ENCODE assay signal across 21 cellular contexts in genomic region chr14:97022741-97023140, GRCh38.
DNase-seq lines count a peak whose midpoint lies in the region; ATAC-seq lines count a peak whose summit lies in the region.
"Had no signal": no experiment of that assay in that cellular context is flagged by ENCODE, and none has a peak within 500 bp of the region (broad histone marks: within the 10 kb centered on the region; RNA-seq: fewer than 3 reads in every experiment).

No MANE protein-coding gene starts in this region.

- peak; percentile 37 for DNase-seq in NCI-H82 (lab: John Stamatoyannopoulos, UW)
- DNase-seq in NCI-H82 treated with DMSO at 0.1 percent for 48 hours (lab: John Stamatoyannopoulos, UW; ENCODE audit: unreplicated experiment) = no peak
- peak; percentile 2 for DNase-seq in LoVo (ENCODE audit: low spot score)
- peak; percentile 75 for DNase-seq in cerebellum (ENCODE audit: low spot score)
- DNase-seq in mesenteric fat pad (ENCODE audit: low spot score) = peak; percentile 55
- DNase-seq in SHP77 (lab: John Stamatoyannopoulos, UW) = no peak
- DNase-seq in stimulated activated naive CD4-positive, alpha-beta T cell treated with Interleukin-2 at 50 U/mL for 16 hours (lab: John Stamatoyannopoulos, UW) = no peak
- DNase-seq: 8988T; ACHN; AML-193; BE2C; CD4-positive, alpha-beta T cell; CD8-positive, alpha-beta memory T cell; DMS 273 treated with DMSO at 0.1 percent for 48 hours; DMS79; EL; GF-D8; GOT3; H7 had no signal

- ATAC-seq in GM18909 (IDR thresholded peaks at IDR 0.05; ENCODE audit: poor library complexity, unreplicated experiment) = no peak
- ATAC-seq: HCT116 had no signal

Comparison
In these comparisons a context has a peak if more than half of its experiments do, and no peak if none do; other contexts are left out.
1. DNase-seq: peak in NCI-H82 (single experiment), LoVo (single experiment), cerebellum (single experiment) and mesenteric fat pad (single experiment); none in NCI-H82 treated with DMSO at 0.1 percent for 48 hours (single experiment), SHP77 (0 of 2) and stimulated activated naive CD4-positive, alpha-beta T cell treated with Interleukin-2 at 50 U/mL for 16 hours (single experiment).